In the genomic region with DNA sequence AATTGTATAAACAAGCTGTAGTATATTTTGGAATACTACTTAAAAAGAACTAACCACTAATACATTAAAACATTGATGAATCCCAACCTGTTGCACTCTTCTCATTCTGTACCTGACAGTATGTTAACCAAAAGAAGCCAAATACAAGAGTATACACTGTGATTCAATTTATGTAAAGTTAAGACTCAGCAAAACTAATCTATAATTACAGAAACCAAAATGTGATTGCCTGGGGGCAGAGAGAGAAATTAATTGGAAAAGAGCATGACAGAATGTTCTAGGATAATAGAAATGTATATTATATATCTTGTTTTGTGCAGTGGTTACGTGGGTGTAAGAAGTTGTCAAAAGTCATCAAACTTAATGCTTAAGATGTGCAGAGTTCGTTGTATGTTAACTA, we compare ENCODE assay signal across 17 cellular contexts. TPM values are rescaled to one million over a fixed set of nuclear protein-coding genes. Genes with fewer than 3 reads are reported as not detected.
DNase-seq lines count a peak whose midpoint lies in the region; ATAC-seq and TF ChIP-seq lines count a peak whose summit lies in the region.
"Had no signal": no experiment of that assay in that cellular context is flagged by ENCODE, and none has a peak within 500 bp of the region (broad histone marks: within the 10 kb centered on the region; RNA-seq: fewer than 3 reads in every experiment).

No MANE protein-coding gene starts in this region.

- DNase-seq in SK-N-MC (ENCODE audit: low read depth, low spot score), result peak; percentile 89
- no peak for DNase-seq in thoracic aorta (ENCODE audit: low spot score)
- DNase-seq in HAP-1 (ENCODE audit: low spot score in 2 of 2), result no peak
- DNase-seq in stimulated activated CD4-positive, alpha-beta T cell treated with anti-CD3 and anti-CD28 coated beads, Interleukin-2, amount 100 ng/mL, for 24 hours, result no peak
- DNase-seq in T1000 (lab: John Stamatoyannopoulos, UW), result no peak
- DNase-seq: AML-193; CD4-positive, alpha-beta T cell; Kasumi-1; NCI-H1930; NCI-H2107; NCI-H526 treated with DMSO at 0.1 percent for 48 hours; RPMI8226; SHP77 had no signal

- H3K27me3 ChIP-seq in ACC112 (ENCODE audit: insufficient read depth, low read length) (no peaks in the 10 kb centered on the region), muscle layer of duodenum (ENCODE audit: low read depth, low read length) (no peaks in the 10 kb centered on the region), thoracic aorta (replicated peaks; ENCODE audit: insufficient read depth) (no peaks in the 10 kb centered on the region), HAP-1 (ENCODE audit: low read depth) (no peaks in the 10 kb centered on the region)
- H3K27me3 ChIP-seq: BLaER1 treated with 17β-estradiol and CSF1 and Interleukin-3, amounts not matched to agents 10 nM and 100 nM had no signal

- H3K4me1 ChIP-seq in ACC112 (ENCODE audit: control insufficient read depth, insufficient read depth, low read length, unreplicated experiment) (peaks cover 69% of the 10 kb centered on the region), muscle layer of duodenum (ENCODE audit: control insufficient read depth in 1 of 2, insufficient read depth in 2 of 2, low read length in 2 of 2) (peaks cover 15 to 22% of the 10 kb centered on the region in 2 donors), thoracic aorta (ENCODE audit: control insufficient read depth in 1 of 2, low read depth in 2 of 2) (peaks cover 55 to 71% of the 10 kb centered on the region in 2 donors), HAP-1 (peaks cover 23% of the 10 kb centered on the region)

- H3K79me2 ChIP-seq in ACC112 (ENCODE audit: control insufficient read depth, insufficient read depth, low read length, unreplicated experiment), result peaks cover 71% of the 10 kb centered on the region

- TF ChIP-seq CTCF in thoracic aorta (IDR thresholded peaks at IDR 0.05), result no peak

- H3K4me3 ChIP-seq in ACC112 (ENCODE audit: low read depth, low read length) (no peak overlapping the region), SK-N-MC (peak overlapping the region; percentile 14), muscle layer of duodenum (ENCODE audit: low read depth in 1 of 2, low read length in 2 of 2) (no peak overlapping the region), thoracic aorta (no peak overlapping the region), HAP-1 (no peak overlapping the region)
- H3K4me3 ChIP-seq: BLaER1 treated with 17β-estradiol and CSF1 and Interleukin-3, amounts not matched to agents 10 nM and 100 nM had no signal

- no peak overlapping the region for H2AFZ ChIP-seq in ACC112 (ENCODE audit: low read length, unreplicated experiment)

- H3K36me3 ChIP-seq in ACC112 (ENCODE audit: insufficient read depth, low read length) (no peaks in the 10 kb centered on the region), SK-N-MC (ENCODE audit: insufficient read depth, low read length) (no peaks in the 10 kb centered on the region; the same call in 1 of the 2 replicates), muscle layer of duodenum (ENCODE audit: control insufficient read depth in 1 of 2, insufficient read depth in 2 of 2, low read length in 2 of 2) (no peaks in the 10 kb centered on the region), thoracic aorta (no peaks in the 10 kb centered on the region), HAP-1 (replicated peaks) (no peaks in the 10 kb centered on the region)

- in situ Hi-C loops in HAP-1 (cut with MboI; ENCODE audit: low sequenced_read_pairs), result no loop called here

- no peaks in the 10 kb centered on the region for H3K9me3 ChIP-seq in SK-N-MC (ENCODE audit: low read depth, low read length)
- H3K9me3 ChIP-seq in muscle layer of duodenum (ENCODE audit: control insufficient read depth in 1 of 2, low read length in 2 of 2), result no peaks in the 10 kb centered on the region
- no peaks in the 10 kb centered on the region for H3K9me3 ChIP-seq in thoracic aorta
- H3K9me3 ChIP-seq in HAP-1, result no peaks in the 10 kb centered on the region

- ATAC-seq in thoracic aorta (ENCODE audit: insufficient number of reproducible peaks, low FRiP score, low read depth), result no peak
- ATAC-seq: HepG2 had no signal

- peak overlapping the region; percentile 96 for H3K27ac ChIP-seq in ACC112 (ENCODE audit: low read depth, low read length)
- H3K27ac ChIP-seq in SK-N-MC, result peak overlapping the region; percentile 37
- peak overlapping the region; percentile 22 for H3K27ac ChIP-seq in muscle layer of duodenum (ENCODE audit: low read length)
- H3K27ac ChIP-seq in thoracic aorta, result peak overlapping the region; percentile 77 to 81
- H3K27ac ChIP-seq: BLaER1 treated with 17β-estradiol and CSF1 and Interleukin-3, amounts not matched to agents 10 nM and 100 nM had no signal

- H3K9ac ChIP-seq in SK-N-MC (ENCODE audit: insufficient read length), result no peak overlapping the region
- H3K9ac ChIP-seq: BLaER1 treated with 17β-estradiol and CSF1 and Interleukin-3, amounts not matched to agents 10 nM and 100 nM had no signal

RNA-seq across cellular contexts. Expression of a gene that starts 31.1 kb away (rescaled TPM):
- 10 to 100 TPM; 33.9 to 39.5 TPM for total RNA-seq in thoracic aorta

Comparison
In these comparisons a context has a peak if more than half of its experiments do, and no peak if none do; other contexts are left out.
1. H3K27ac ChIP-seq: peak in every context shown above with its lines; median percentile 96 in ACC112; 79 in thoracic aorta; 37 in SK-N-MC; 22 in muscle layer of duodenum.